Comparison of ENCODE assay signal across 1 cellular context in the genomic region with DNA sequence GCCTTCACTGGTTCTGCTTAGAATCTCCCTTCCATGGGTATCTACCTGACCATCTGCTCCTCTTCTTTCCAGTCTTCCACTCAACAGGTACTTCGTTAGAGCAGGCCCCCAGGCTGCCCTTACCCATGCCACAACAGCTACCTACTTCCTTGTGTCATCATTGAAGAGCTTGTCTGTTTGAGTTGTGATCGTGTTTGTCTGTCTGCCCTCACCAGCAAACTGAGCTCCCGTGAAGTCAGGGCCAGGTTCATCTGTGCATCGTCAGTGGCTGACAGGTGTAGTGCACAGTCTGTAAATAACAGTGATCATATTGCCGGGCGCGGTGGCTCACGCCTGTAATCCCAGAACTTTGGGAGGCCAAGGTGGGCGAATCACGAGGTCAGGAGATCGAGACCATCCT.
TF ChIP-seq lines count a peak whose summit lies in the region.

No MANE protein-coding gene starts in this region.

TF ChIP-seq in WTC11, 78 proteins besides CTCF, POLR2A, EP300 and RAD21 (continued from another document):
- TF ChIP-seq, protein P1, sequence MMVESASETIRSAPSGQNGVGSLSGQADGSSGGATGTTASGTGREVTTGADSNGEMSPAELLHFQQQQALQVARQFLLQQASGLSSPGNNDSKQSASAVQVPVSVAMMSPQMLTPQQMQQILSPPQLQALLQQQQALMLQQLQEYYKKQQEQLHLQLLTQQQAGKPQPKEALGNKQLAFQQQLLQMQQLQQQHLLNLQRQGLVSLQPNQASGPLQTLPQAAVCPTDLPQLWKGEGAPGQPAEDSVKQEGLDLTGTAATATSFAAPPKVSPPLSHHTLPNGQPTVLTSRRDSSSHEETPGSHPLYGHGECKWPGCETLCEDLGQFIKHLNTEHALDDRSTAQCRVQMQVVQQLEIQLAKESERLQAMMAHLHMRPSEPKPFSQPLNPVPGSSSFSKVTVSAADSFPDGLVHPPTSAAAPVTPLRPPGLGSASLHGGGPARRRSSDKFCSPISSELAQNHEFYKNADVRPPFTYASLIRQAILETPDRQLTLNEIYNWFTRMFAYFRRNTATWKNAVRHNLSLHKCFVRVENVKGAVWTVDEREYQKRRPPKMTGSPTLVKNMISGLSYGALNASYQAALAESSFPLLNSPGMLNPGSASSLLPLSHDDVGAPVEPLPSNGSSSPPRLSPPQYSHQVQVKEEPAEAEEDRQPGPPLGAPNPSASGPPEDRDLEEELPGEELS (CRISPR knock-in tag; IDR thresholded peaks at IDR 0.05), result no peak
- TF ChIP-seq NR3C1 (CRISPR knock-in tag; conservative IDR thresholded peaks at IDR 0.05; ENCODE audit: low read depth) (no peak), ELF4 (CRISPR knock-in tag; IDR thresholded peaks at IDR 0.05; ENCODE audit: low read depth) (no peak), GABPB1 (CRISPR knock-in tag; IDR thresholded peaks at IDR 0.05) (no peak), JUN (CRISPR knock-in tag; IDR thresholded peaks at IDR 0.05) (no peak), NFATC4 (CRISPR knock-in tag; IDR thresholded peaks at IDR 0.05) (no peak), OVOL2 (CRISPR knock-in tag; IDR thresholded peaks at IDR 0.05; ENCODE audit: borderline replicate concordance) (no peak)
- TF ChIP-seq, protein P2, sequence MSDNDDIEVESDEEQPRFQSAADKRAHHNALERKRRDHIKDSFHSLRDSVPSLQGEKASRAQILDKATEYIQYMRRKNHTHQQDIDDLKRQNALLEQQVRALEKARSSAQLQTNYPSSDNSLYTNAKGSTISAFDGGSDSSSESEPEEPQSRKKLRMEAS (CRISPR knock-in tag; IDR thresholded peaks at IDR 0.05), result no peak
